25 cellular contexts compared by ENCODE assay signal in genomic region chr16:12291989-12292759, GRCh38.
DNase-seq lines count a peak whose midpoint lies in the region; ATAC-seq and TF ChIP-seq lines count a peak whose summit lies in the region.
"Had no signal": no experiment of that assay in that cellular context is flagged by ENCODE, and none has a peak within 500 bp of the region (broad histone marks: within the 10 kb centered on the region; RNA-seq: fewer than 3 reads in every experiment).

No MANE protein-coding gene starts in this region.

- H3K4me1 ChIP-seq in adrenal gland (replicated peaks in 1 of 2): no peaks in the 10 kb centered on the region

- TF ChIP-seq POLR2A in adrenal gland (IDR thresholded peaks at IDR 0.05): no peak

- H3K36me3 ChIP-seq in WERI-Rb-1 (no peaks in the 10 kb centered on the region), adrenal gland (replicated peaks in 1 of 2) (no peaks in the 10 kb centered on the region)
- H3K36me3 ChIP-seq: lower lobe of right lung had no signal

- WGBS in adrenal gland, 4 donors: 84 to 89% (median 87%) methylated on average over 12 of the region's 12 CpGs

- H3K27ac ChIP-seq in WERI-Rb-1 (0 out of 2 replicates have a peak overlapping the region, but pooled peaks have one; percentile 14), adrenal gland (no peak overlapping the region)
- H3K27ac ChIP-seq: lower lobe of right lung, parathyroid adenoma, spleen had no signal

- H3K27me3 ChIP-seq in WERI-Rb-1 (ENCODE audit: insufficient read depth, low read depth, severe bottlenecking): no peaks in the 10 kb centered on the region
- H3K27me3 ChIP-seq in adrenal gland: no peaks in the 10 kb centered on the region
- H3K27me3 ChIP-seq: dorsolateral prefrontal cortex, spleen had no signal

- TF ChIP-seq CTCF in WERI-Rb-1 (IDR thresholded peaks at IDR 0.05; ENCODE audit: low read depth, low read length) (no peak), adrenal gland (IDR thresholded peaks at IDR 0.05) (no peak)

- DNase-seq in WERI-Rb-1 (no peak), Right ventricle myocardium inferior (ENCODE audit: missing footprints) (no peak), NCI-H345 (lab: John Stamatoyannopoulos, UW) (no peak), adrenal gland (no peak), activated gamma-delta T cell treated with Interleukin-2 at 50 U/mL for 16 hours (no peak)
- DNase-seq: activated CD4-positive, alpha-beta memory T cell treated with anti-CD3 and anti-CD28 coated beads, Interleukin-2, amount 10 ng/mL, durations not matched to agents 7 days and 5 days; activated naive CD8-positive, alpha-beta T cell treated with anti-CD3 and anti-CD28 coated beads, Interleukin-2, amount 10 ng/mL, durations not matched to agents 7 days and 5 days; CD8-positive, alpha-beta memory T cell; DMS153; Karpas-422; lower lobe of right lung; MV-4-11; NCI-H1694 treated with DMSO at 0.1 percent for 48 hours; NCI-H2171 treated with DMSO at 0.1 percent for 48 hours; NCI-H526; right cardiac atrium; spleen; stimulated activated CD4-positive, alpha-beta T cell treated with anti-CD3 and anti-CD28 coated beads, Interleukin-4, amount 100 ng/mL, for 1 hour; stimulated activated naive CD4-positive, alpha-beta T cell had no signal

- intact Hi-C loops in Right ventricle myocardium inferior (cut with DNase I): no loop called here
- intact Hi-C loops in adrenal gland (cut with DNase I): no loop called here

- ATAC-seq in GM18868 (IDR thresholded peaks at IDR 0.05; ENCODE audit: unreplicated experiment) (peak; percentile 59), HG02870 (IDR thresholded peaks at IDR 0.05; ENCODE audit: unreplicated experiment) (peak; percentile 39), Right ventricle myocardium inferior (no peak)
- ATAC-seq: activated CD4-positive, CD25-positive, alpha-beta regulatory T cell treated with anti-CD3 and anti-CD28 coated beads, Interleukin-2, amount 50 U/mL, for 24 hours; lower lobe of right lung; SK-N-SH treated with all-trans-retinoic acid at 6 μM for 48 hours had no signal

- H3K4me3 ChIP-seq in WERI-Rb-1 (ENCODE audit: low read depth, low read length) (no peak overlapping the region), adrenal gland (no peak overlapping the region)
- H3K4me3 ChIP-seq: dorsolateral prefrontal cortex, lower lobe of right lung, spleen had no signal

- H3K9me3 ChIP-seq in WERI-Rb-1 (ENCODE audit: severe bottlenecking) (no peaks in the 10 kb centered on the region), adrenal gland (replicated peaks in 1 of 3) (no peaks in the 10 kb centered on the region)
- H3K9me3 ChIP-seq: lower lobe of right lung had no signal
